ENCODE assay signal across 8 cellular contexts in genomic region chr4:172202480-172203076, GRCh38.
DNase-seq lines count a peak whose midpoint lies in the region; ATAC-seq, FAIRE-seq and TF ChIP-seq lines count a peak whose summit lies in the region.

No MANE protein-coding gene starts in this region.

- no peaks in the 10 kb centered on the region for H3K36me3 ChIP-seq in breast epithelium
- no peaks in the 10 kb centered on the region for H3K36me3 ChIP-seq in KMS-11 (ENCODE audit: insufficient read depth)

- no peak for ATAC-seq in GM18858 (IDR thresholded peaks at IDR 0.05; ENCODE audit: unreplicated experiment)

- no peak overlapping the region for H3K27ac ChIP-seq in breast epithelium
- no peak overlapping the region for H3K27ac ChIP-seq in KMS-11

- H3K4me1 Mint-ChIP-seq in MCF 10A (ENCODE audit: insufficient read depth, unreplicated experiment) = no peaks in the 10 kb centered on the region

- peak; percentile 74 for TF ChIP-seq CTCF in MCF 10A (IDR thresholded peaks at IDR 0.05; ENCODE audit: unreplicated experiment)
- TF ChIP-seq CTCF in breast epithelium (IDR thresholded peaks at IDR 0.05) = peak in 1 of 3 donors; percentile 48
- TF ChIP-seq CTCF in KMS-11 (conservative IDR thresholded peaks at IDR 0.05; ENCODE audit: low read depth, low read length) = peak; percentile 85

- H3K9ac ChIP-seq in KMS-11 = no peak overlapping the region

- H2AFZ ChIP-seq in KMS-11 (ENCODE audit: low read depth) = no peak overlapping the region

- CTCF ChIA-PET in MCF 10A (lab: Yijun Ruan, JAX) = interaction anchor here (0.7 to 2.4 kb wide), 12 partner anchors 10 to 1943 kb away, joined by 3 to 19 read pairs (median 4); no protein-coding TSS in a partner anchor

- no peak overlapping the region for H3K27ac Mint-ChIP-seq in MCF 10A (ENCODE audit: low read depth, unreplicated experiment)

- FAIRE-seq in TTC549 (lab: Jason Lieb, UNC) = peak; percentile 33

- H3K27me3 ChIP-seq in breast epithelium (no peaks in the 10 kb centered on the region), KMS-11 (ENCODE audit: insufficient read depth, low read depth) (no peaks in the 10 kb centered on the region)

- POLR2A ChIA-PET in MCF 10A (lab: Yijun Ruan, JAX) = no interaction called here

- peaks cover 50% of the 10 kb centered on the region for H3K27me3 Mint-ChIP-seq in MCF 10A (ENCODE audit: insufficient read depth, unreplicated experiment)

- no peaks in the 10 kb centered on the region for H3K79me2 ChIP-seq in KMS-11 (ENCODE audit: insufficient read depth, low read depth)

- no TSS peak for BruUV-seq in MCF 10A (replicated peaks; lab: Mats Ljungman, UMichigan)

- no peaks in the 10 kb centered on the region for H3K9me3 ChIP-seq in breast epithelium

- no peak overlapping the region for H3K4me2 ChIP-seq in KMS-11

- TF ChIP-seq POLR2A in breast epithelium (IDR thresholded peaks at IDR 0.05) = no peak

- H3K9me3 Mint-ChIP-seq in MCF 10A (ENCODE audit: unreplicated experiment) = no peaks in the 10 kb centered on the region

- DNase-seq in MCF 10A (ENCODE audit: unreplicated experiment) (peak; percentile 38), breast epithelium (ENCODE audit: low spot score in 2 of 2) (no peak), iris pigment epithelial cell (ENCODE audit: low read depth) (peak; percentile 42), anterior cingulate cortex (lab: John Stamatoyannopoulos, UW) (no peak)
- no peak for DNase-seq in stimulated activated CD8-positive, alpha-beta memory T cell treated with anti-CD3 and anti-CD28 coated beads, Interleukin-4, amount 100 ng/mL, for 48 hours

- no peaks in the 10 kb centered on the region for H3K36me3 Mint-ChIP-seq in MCF 10A (ENCODE audit: insufficient read depth, unreplicated experiment)

- H3K4me3 Mint-ChIP-seq in MCF 10A (ENCODE audit: unreplicated experiment) = no peak overlapping the region

- intact Hi-C loops in MCF 10A (cut with micrococcal nuclease) (loop anchor here (2.0 to 10.0 kb wide), 4 partner anchors 356 to 1942 kb away; no protein-coding TSS in a partner anchor), breast epithelium (cut with DNase I; ENCODE audit: low total_unique reads) (no loop called here)

- no peaks in the 10 kb centered on the region for H4K20me1 ChIP-seq in KMS-11 (ENCODE audit: insufficient read depth)

- no peaks in the 10 kb centered on the region for H3K4me1 ChIP-seq in breast epithelium
- H3K4me1 ChIP-seq in KMS-11 (ENCODE audit: low read depth, poor library complexity, severe bottlenecking) = no peaks in the 10 kb centered on the region

- H3K4me3 ChIP-seq in breast epithelium = no peak overlapping the region
- H3K4me3 ChIP-seq in KMS-11 (IDR thresholded peaks at IDR 0.05; ENCODE audit: insufficient read depth, low read depth, low read length) = no peak overlapping the region

Comparison
In these comparisons a context has a peak if more than half of its experiments do, and no peak if none do; other contexts are left out.
1. DNase-seq: peak in MCF 10A (single experiment) and iris pigment epithelial cell (single experiment); none in breast epithelium (0 of 2), anterior cingulate cortex (0 of 58) and stimulated activated CD8-positive, alpha-beta memory T cell treated with anti-CD3 and anti-CD28 coated beads, Interleukin-4, amount 100 ng/mL, for 48 hours (single experiment).